In the genomic region with DNA sequence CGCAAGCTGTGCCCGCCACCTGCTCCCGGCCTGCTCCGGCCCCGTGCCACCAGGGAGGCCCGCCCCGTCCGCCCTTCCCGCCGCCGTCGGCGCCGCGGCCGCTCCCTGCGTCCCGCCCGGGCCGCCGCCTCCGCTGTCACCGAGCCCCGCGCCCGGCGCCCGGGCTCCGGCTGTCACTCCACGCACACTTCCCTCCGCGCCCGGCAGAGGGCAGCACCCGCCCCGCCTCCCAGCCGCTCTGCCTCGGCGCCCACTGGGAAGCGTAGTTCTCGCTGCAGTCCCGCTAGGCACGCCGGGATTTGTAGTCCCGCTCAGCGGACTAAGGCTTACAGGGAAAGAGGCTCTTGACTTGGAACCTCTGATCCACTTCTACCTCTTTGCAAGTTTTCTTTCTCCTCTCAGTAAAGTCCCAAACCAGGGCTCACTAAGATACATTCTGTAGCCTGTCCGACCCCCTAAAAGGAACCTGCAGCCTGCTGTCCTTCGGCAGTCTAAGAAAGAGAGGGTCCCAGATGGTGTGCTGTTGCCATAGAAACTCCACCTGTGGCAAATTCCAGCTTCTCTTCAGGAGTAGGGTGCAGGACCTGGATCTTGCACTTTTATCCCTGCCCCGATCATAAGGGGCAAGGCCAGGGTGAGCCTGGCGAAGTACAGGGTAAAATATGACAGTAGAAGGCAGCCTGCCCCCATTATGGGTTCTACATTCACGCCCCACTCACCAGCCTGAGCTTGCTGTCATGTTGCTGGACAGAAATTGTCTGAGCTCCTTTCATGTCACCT, we compare ENCODE assay signal across 8 cellular contexts. TPM values are rescaled to one million over a fixed set of nuclear protein-coding genes. Genes with fewer than 3 reads are reported as not detected.
DNase-seq lines count a peak whose midpoint lies in the region; ATAC-seq, FAIRE-seq and TF ChIP-seq lines count a peak whose summit lies in the region.

Gene TFEB (minus strand): TSS at position 182 of the 780 bp plus-strand sequence. CDS start 44,395 bp downstream, outside the sequence.

- H3K36me3 ChIP-seq in A673 (ENCODE audit: insufficient read depth, low read length, poor library complexity, severe bottlenecking), result no peaks in the 10 kb centered on the region
- H3K36me3 ChIP-seq in bronchial epithelial cell (ENCODE audit: control insufficient read depth, insufficient read depth, low read length), result no peaks in the 10 kb centered on the region
- peaks cover 0 to 4% (median 0%) of the 10 kb centered on the region in 6 donors for H3K36me3 ChIP-seq in spleen

- no TSS peak for BruUV-seq in A673 (replicated peaks; lab: Mats Ljungman, UMichigan)

- H3K4me3 ChIP-seq in A673 (ENCODE audit: low read depth, low read length, poor library complexity, severe bottlenecking), result peak within 1 kb of the TSS; percentile 74
- peak within 1 kb of the TSS; percentile 65 for H3K4me3 ChIP-seq in bronchial epithelial cell (ENCODE audit: low read depth, low read length)
- peak within 1 kb of the TSS; percentile 78 to 98 (median 94) for H3K4me3 ChIP-seq in spleen

- ATAC-seq in GM18861 (IDR thresholded peaks at IDR 0.05; ENCODE audit: unreplicated experiment) (peak; percentile 51), HG03103 (IDR thresholded peaks at IDR 0.05; ENCODE audit: low read depth, unreplicated experiment) (peak; percentile 46), WTC11 (peak; percentile 52)

- H3K27ac Mint-ChIP-seq in WTC11 (0 out of 2 replicates have a peak within 1 kb of the TSS, but pooled peaks have one; percentile 63), immature natural killer cell (peak within 1 kb of the TSS; percentile 17 to 92 (median 80))

- peak within 1 kb of the TSS; percentile 67 for H3K4me3 Mint-ChIP-seq in WTC11
- peak within 1 kb of the TSS; percentile 69 to 85 (median 78) for H3K4me3 Mint-ChIP-seq in immature natural killer cell

- TF ChIP-seq POLR2A in spleen (IDR thresholded peaks at IDR 0.05), result peak in 1 of 3 donors; percentile 25

- H3K27ac ChIP-seq in A673 (ENCODE audit: low read depth, low read length, poor library complexity, severe bottlenecking) (peak within 1 kb of the TSS; percentile 54), spleen (peak within 1 kb of the TSS; percentile 82 to 100 (median 98))

- no peak for FAIRE-seq in bronchial epithelial cell (lab: Jason Lieb, UNC)

- H3K9me3 Mint-ChIP-seq in WTC11, result no peaks in the 10 kb centered on the region
- H3K9me3 Mint-ChIP-seq in immature natural killer cell, result no peaks in the 10 kb centered on the region

- peaks cover 18% of the 10 kb centered on the region for H3K27me3 Mint-ChIP-seq in WTC11 (ENCODE audit: low read depth)
- peaks cover 4 to 19% (median 5%) of the 10 kb centered on the region in 3 donors for H3K27me3 Mint-ChIP-seq in immature natural killer cell (ENCODE audit: low read depth in 3 of 3)

- CTCF ChIA-PET in A673 (lab: Charles Lee) (interaction anchor here (1.6 to 2.0 kb wide), 3 partner anchors 52 to 133 kb away, joined by 4 to 8 read pairs (median 4); partner anchors contain the start of gene TOMM6), WTC11 (lab: Charles Lee) (interaction anchor here (0.8 to 4.6 kb wide), 14 partner anchors 12 to 717 kb away, joined by 3 to 51 read pairs (median 7); partner anchors contain the start of genes FRS3 and TOMM6)

- H3K9me3 ChIP-seq in A673 (ENCODE audit: low read depth, low read length, poor library complexity, severe bottlenecking), result no peaks in the 10 kb centered on the region
- no peaks in the 10 kb centered on the region for H3K9me3 ChIP-seq in spleen

- H3K36me3 Mint-ChIP-seq in WTC11 (no peaks in the 10 kb centered on the region), immature natural killer cell (no peaks in the 10 kb centered on the region)

- WGBS in spleen, 5 donors, result 7 to 17% (median 10%) methylated on average over 17 to 50 of the region's 50 CpGs

- TF ChIP-seq CTCF in A673 (conservative IDR thresholded peaks at IDR 0.05; ENCODE audit: low read depth, low read length) (peak; percentile 82), WTC11 (IDR thresholded peaks at IDR 0.05) (peak; percentile 72), bronchial epithelial cell (IDR thresholded peaks at IDR 0.05; ENCODE audit: insufficient read depth, low read length, severe bottlenecking) (peak; percentile 90), spleen (IDR thresholded peaks at IDR 0.05 in 8 of 11, conservative IDR thresholded peaks at IDR 0.05 in 3 of 11) (peak; percentile 91 to 99 (median 96))

- peaks cover 26% of the 10 kb centered on the region for H3K4me1 ChIP-seq in A673 (ENCODE audit: insufficient read depth, low read length, poor library complexity, severe bottlenecking)
- H3K4me1 ChIP-seq in spleen, result peaks cover 21 to 44% (median 40%) of the 10 kb centered on the region in 6 donors

- no peaks in the 10 kb centered on the region for H3K27me3 ChIP-seq in A673 (replicated peaks; ENCODE audit: insufficient read depth, low read depth, low read length, poor library complexity)
- no peaks in the 10 kb centered on the region for H3K27me3 ChIP-seq in bronchial epithelial cell (ENCODE audit: control insufficient read depth, insufficient read depth, low read length)
- no peaks in the 10 kb centered on the region for H3K27me3 ChIP-seq in spleen (replicated peaks in 1 of 7)

- DNase-seq in A673 (ENCODE audit: low spot score) (peak; percentile 95), NCI-H2196 (lab: John Stamatoyannopoulos, UW; ENCODE audit: unreplicated experiment) (peak; percentile 95), WTC11 (ENCODE audit: low spot score) (peak; percentile 94), bronchial epithelial cell (ENCODE audit: low read depth) (peak; percentile 78), immature natural killer cell (peak; percentile 90 to 91 (median 91)), spleen (peak; percentile 99)

- POLR2A ChIA-PET in A673 (lab: Charles Lee; ENCODE audit: low non-redundant PET), result no interaction called here
- POLR2A ChIA-PET in WTC11 (lab: Charles Lee), result interaction anchor here (0.5 to 1.5 kb wide), 3 partner anchors 27 to 291 kb away, joined by 3 to 7 read pairs (median 3); partner anchors contain the start of gene TOMM6

- intact Hi-C loops in A673 (cut with micrococcal nuclease; ENCODE audit: unreplicated experiment), result no loop called here
- intact Hi-C loops in spleen (cut with DNase I; ENCODE audit: low total_unique reads), result loop anchor here (10.0 kb wide), 1 partner anchor 51 kb away; no protein-coding TSS in a partner anchor

- peaks cover 28% of the 10 kb centered on the region for H3K4me1 Mint-ChIP-seq in WTC11
- peaks cover 33 to 37% of the 10 kb centered on the region in 2 donors for H3K4me1 Mint-ChIP-seq in immature natural killer cell

TF ChIP-seq in WTC11, 78 proteins besides CTCF, POLR2A, EP300 and RAD21:
- TF ChIP-seq, protein P1, sequence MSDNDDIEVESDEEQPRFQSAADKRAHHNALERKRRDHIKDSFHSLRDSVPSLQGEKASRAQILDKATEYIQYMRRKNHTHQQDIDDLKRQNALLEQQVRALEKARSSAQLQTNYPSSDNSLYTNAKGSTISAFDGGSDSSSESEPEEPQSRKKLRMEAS (CRISPR knock-in tag; IDR thresholded peaks at IDR 0.05), result 0 out of 2 replicates have a peak, but pooled peaks have one; percentile 26
- no peak for TF ChIP-seq ZNF423 (CRISPR knock-in tag; IDR thresholded peaks at IDR 0.05)
- TF ChIP-seq, protein P2, sequence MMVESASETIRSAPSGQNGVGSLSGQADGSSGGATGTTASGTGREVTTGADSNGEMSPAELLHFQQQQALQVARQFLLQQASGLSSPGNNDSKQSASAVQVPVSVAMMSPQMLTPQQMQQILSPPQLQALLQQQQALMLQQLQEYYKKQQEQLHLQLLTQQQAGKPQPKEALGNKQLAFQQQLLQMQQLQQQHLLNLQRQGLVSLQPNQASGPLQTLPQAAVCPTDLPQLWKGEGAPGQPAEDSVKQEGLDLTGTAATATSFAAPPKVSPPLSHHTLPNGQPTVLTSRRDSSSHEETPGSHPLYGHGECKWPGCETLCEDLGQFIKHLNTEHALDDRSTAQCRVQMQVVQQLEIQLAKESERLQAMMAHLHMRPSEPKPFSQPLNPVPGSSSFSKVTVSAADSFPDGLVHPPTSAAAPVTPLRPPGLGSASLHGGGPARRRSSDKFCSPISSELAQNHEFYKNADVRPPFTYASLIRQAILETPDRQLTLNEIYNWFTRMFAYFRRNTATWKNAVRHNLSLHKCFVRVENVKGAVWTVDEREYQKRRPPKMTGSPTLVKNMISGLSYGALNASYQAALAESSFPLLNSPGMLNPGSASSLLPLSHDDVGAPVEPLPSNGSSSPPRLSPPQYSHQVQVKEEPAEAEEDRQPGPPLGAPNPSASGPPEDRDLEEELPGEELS (CRISPR knock-in tag; IDR thresholded peaks at IDR 0.05), result 0 out of 2 replicates have a peak, but pooled peaks have one; percentile 49
- TF ChIP-seq GABPB1 (CRISPR knock-in tag; IDR thresholded peaks at IDR 0.05), result peak; percentile 72
- peak; percentile 96 for TF ChIP-seq SP1 (CRISPR knock-in tag; conservative IDR thresholded peaks at IDR 0.05)
- no peak for TF ChIP-seq ZNF138 (CRISPR knock-in tag; conservative IDR thresholded peaks at IDR 0.05)
- no peak for TF ChIP-seq ZNF317 (CRISPR knock-in tag; IDR thresholded peaks at IDR 0.05; ENCODE audit: borderline replicate concordance, low read depth)

RNA-seq across cellular contexts. Expression of gene TFEB, which starts in this region (rescaled TPM):
- total RNA-seq in A673 (2021) (1.8 and 2.8 TPM in 2 replicates), WTC11 (2021) (3.1 to 3.9 TPM (median 3.3 TPM) in 3 replicates), bronchial epithelial cell (6.8 and 13.2 TPM in 2 replicates), spleen (10 to 100 TPM; 55.9 to 80.8 (median 75.3) TPM)
- polyA plus RNA-seq in immature natural killer cell (10 to 100 TPM; 18.9 to 62.3 (median 23.9) TPM), spleen (100 to 1,000 TPM in 1 of 3 donors, 10 to 100 TPM in 2; 83.5 to 150 (median 97.4) TPM)

Comparison
In these comparisons a context has a peak if more than half of its experiments do, and no peak if none do; other contexts are left out.
1. Peak in every context shown above with its lines: DNase-seq, ATAC-seq, H3K4me3 ChIP-seq and H3K27ac ChIP-seq.